ENCODE assay signal across 15 cellular contexts in genomic region chr10:29714096-29714874, GRCh38.
DNase-seq lines count a peak whose midpoint lies in the region; ATAC-seq and TF ChIP-seq lines count a peak whose summit lies in the region.
"Had no signal": no experiment of that assay in that cellular context is flagged by ENCODE, and none has a peak within 500 bp of the region (broad histone marks: within the 10 kb centered on the region; RNA-seq: fewer than 3 reads in every experiment).

No MANE protein-coding gene starts in this region.

- H3K9me3 ChIP-seq in cardiac muscle cell (ENCODE audit: low read depth) (no peaks in the 10 kb centered on the region), left ventricle myocardium inferior (replicated peaks) (peaks cover 1% of the 10 kb centered on the region), aorta (ENCODE audit: control insufficient read depth, low read length) (no peaks in the 10 kb centered on the region), T-helper 17 cell (ENCODE audit: control insufficient read depth, low read length, poor library complexity, severe bottlenecking) (no peaks in the 10 kb centered on the region)

- H3K4me1 ChIP-seq in cardiac muscle cell (ENCODE audit: low read depth): peaks cover 27% of the 10 kb centered on the region
- peaks cover 2% of the 10 kb centered on the region for H3K4me1 ChIP-seq in left ventricle myocardium inferior
- H3K4me1 ChIP-seq in aorta (ENCODE audit: control insufficient read depth in 1 of 2, insufficient read depth in 2 of 2, low read length in 2 of 2): peaks cover 4 to 5% of the 10 kb centered on the region in 2 donors

- H3K36me3 ChIP-seq in cardiac muscle cell: no peaks in the 10 kb centered on the region
- H3K36me3 ChIP-seq in left ventricle myocardium inferior: no peaks in the 10 kb centered on the region
- no peaks in the 10 kb centered on the region for H3K36me3 ChIP-seq in aorta (ENCODE audit: control insufficient read depth in 1 of 2, insufficient read depth in 2 of 2, low read length in 1 of 2)
- H3K36me3 ChIP-seq: spleen had no signal

- no peak for TF ChIP-seq CTCF in cardiac muscle cell (IDR thresholded peaks at IDR 0.05; ENCODE audit: low read depth, low read length)
- no peak for TF ChIP-seq CTCF in left ventricle myocardium inferior (IDR thresholded peaks at IDR 0.05; ENCODE audit: borderline replicate concordance)
- TF ChIP-seq CTCF in glutamatergic neuron (IDR thresholded peaks at IDR 0.05; ENCODE audit: partially characterized antibody, unreplicated experiment): no peak

- H3K9me3 Mint-ChIP-seq in glutamatergic neuron (ENCODE audit: unreplicated experiment): peaks cover 9% of the 10 kb centered on the region

- peaks cover 2% of the 10 kb centered on the region for H3K36me3 Mint-ChIP-seq in glutamatergic neuron (ENCODE audit: unreplicated experiment)
- peaks cover 2% of the 10 kb centered on the region for H3K36me3 Mint-ChIP-seq in T-helper 17 cell (ENCODE audit: low read depth)

- DNase-seq in cardiac muscle cell (ENCODE audit: low read depth in 1 of 2, low spot score in 1 of 2): peak in 1 of 2 donors; percentile 88
- DNase-seq in left ventricle myocardium inferior: no peak
- DNase-seq in amniotic epithelial cell (ENCODE audit: low read depth): peak; percentile 97
- no peak for DNase-seq in glutamatergic neuron
- DNase-seq in aorta: no peak
- DNase-seq in posterior vena cava (ENCODE audit: low spot score): no peak
- no peak for DNase-seq in stimulated activated CD4-positive, alpha-beta T cell treated with anti-CD3 and anti-CD28 coated beads, Interleukin-4, amount 100 ng/mL, for 24 hours
- no peak for DNase-seq in T-helper 17 cell
- DNase-seq: activated gamma-delta T cell; C1 segment of cervical spinal cord; MV-4-11; NK-92 treated with Interleukin-12 subunit alpha and Interleukin-12 subunit beta, amount 100 ng/mL, for 24 hours; spleen; stimulated activated naive CD4-positive, alpha-beta T cell treated with Interleukin-2 at 50 U/mL for 16 hours had no signal

- intact Hi-C loops in left ventricle myocardium inferior (cut with micrococcal nuclease): no loop called here
- intact Hi-C loops in aorta (cut with DNase I): no loop called here
- intact Hi-C loops in posterior vena cava (cut with DNase I): no loop called here

- H3K27me3 ChIP-seq in cardiac muscle cell (no peaks in the 10 kb centered on the region), left ventricle myocardium inferior (ENCODE audit: low read depth) (no peaks in the 10 kb centered on the region), aorta (ENCODE audit: control insufficient read depth in 1 of 2, insufficient read depth in 2 of 2, low read length in 1 of 2) (no peaks in the 10 kb centered on the region)
- H3K27me3 ChIP-seq: spleen had no signal

- H3K27me3 Mint-ChIP-seq in glutamatergic neuron (ENCODE audit: unreplicated experiment) (peaks cover 4% of the 10 kb centered on the region), T-helper 17 cell (no peaks in the 10 kb centered on the region)

- peak overlapping the region; percentile 76 for H3K27ac ChIP-seq in cardiac muscle cell
- no peak overlapping the region for H3K27ac ChIP-seq in left ventricle myocardium inferior (replicated peaks)
- H3K27ac ChIP-seq in aorta (ENCODE audit: low read depth in 1 of 2, low read length in 2 of 2): peak overlapping the region; percentile 28 to 48
- H3K27ac ChIP-seq: spleen, VCaP had no signal

- ATAC-seq in aorta (ENCODE audit: low FRiP score) (no peak), T-helper 17 cell (no peak)

- H3K4me3 ChIP-seq in cardiac muscle cell (no peak overlapping the region), left ventricle myocardium inferior (no peak overlapping the region), aorta (ENCODE audit: low read length in 2 of 2) (no peak overlapping the region)
- H3K4me3 ChIP-seq: spleen had no signal

- WGBS in aorta, 2 donors: 81 to 85% methylated on average over 9 of the region's 9 CpGs

- H3K27ac Mint-ChIP-seq in glutamatergic neuron (ENCODE audit: unreplicated experiment) (peak overlapping the region; percentile 46), T-helper 17 cell (no peak overlapping the region)

- peak overlapping the region; percentile 52 for H3K4me3 Mint-ChIP-seq in glutamatergic neuron (ENCODE audit: unreplicated experiment)
- no peak overlapping the region for H3K4me3 Mint-ChIP-seq in T-helper 17 cell

- H3K4me1 Mint-ChIP-seq in glutamatergic neuron (ENCODE audit: low read depth, unreplicated experiment): peaks cover 39% of the 10 kb centered on the region
- peaks cover 13% of the 10 kb centered on the region for H3K4me1 Mint-ChIP-seq in T-helper 17 cell
